1 cellular context compared by ENCODE assay signal in the genomic region with DNA sequence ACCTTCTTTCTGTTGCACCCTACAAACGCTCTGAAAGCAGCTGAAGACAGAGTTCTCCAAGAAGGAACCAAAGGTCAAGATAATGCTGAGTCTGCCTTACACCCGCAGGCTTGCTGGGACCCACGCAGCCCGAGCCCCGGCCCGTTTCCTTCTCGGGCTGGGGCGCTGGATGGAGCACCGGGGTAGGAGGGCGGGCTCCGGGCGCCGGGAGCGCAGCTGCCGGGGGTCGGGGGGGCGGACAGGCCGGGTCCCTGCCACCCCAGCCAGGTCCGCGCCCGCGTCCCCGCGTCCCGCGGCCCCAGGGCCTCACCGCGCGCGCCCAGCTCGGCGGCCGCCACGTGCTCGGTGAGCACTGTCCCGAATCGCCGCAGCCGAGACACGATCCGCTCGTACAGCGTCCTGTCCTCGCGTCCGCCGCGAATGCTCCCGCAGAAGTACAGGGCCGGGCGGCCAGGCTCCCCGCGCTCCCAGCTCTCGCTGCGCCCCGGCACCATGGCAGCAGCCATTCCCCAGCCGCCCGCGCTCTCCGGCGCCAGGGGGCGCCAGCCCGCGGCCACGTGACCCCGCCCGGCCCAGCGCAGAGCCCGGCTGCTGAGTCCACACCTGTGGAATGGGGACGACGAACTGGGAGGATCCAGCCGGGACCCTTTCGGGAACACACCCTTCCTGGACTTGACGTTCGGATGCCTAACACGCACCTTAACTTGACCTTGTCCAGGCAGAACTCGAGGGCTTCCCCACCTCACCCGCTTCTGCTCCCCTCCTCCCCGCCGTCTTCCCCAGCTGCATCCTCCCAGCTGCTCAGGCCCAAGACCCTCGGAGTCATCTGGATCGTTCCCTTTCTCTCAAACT.
A peak's percentile ranks its signal among the peaks of the same experiment; 100 is the strongest.
TF ChIP-seq lines count a peak whose summit lies in the region.

A gene with protein sequence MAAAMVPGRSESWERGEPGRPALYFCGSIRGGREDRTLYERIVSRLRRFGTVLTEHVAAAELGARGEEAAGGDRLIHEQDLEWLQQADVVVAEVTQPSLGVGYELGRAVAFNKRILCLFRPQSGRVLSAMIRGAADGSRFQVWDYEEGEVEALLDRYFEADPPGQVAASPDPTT (minus strand): TSS at position 531 of the 852 bp plus-strand sequence. CDS start 25 bp downstream, at position 506.

TF ChIP-seq in K562, 482 proteins besides CTCF, POLR2A, EP300 and RAD21 (continued from another document and continues in another):
- TF ChIP-seq, protein P1, sequence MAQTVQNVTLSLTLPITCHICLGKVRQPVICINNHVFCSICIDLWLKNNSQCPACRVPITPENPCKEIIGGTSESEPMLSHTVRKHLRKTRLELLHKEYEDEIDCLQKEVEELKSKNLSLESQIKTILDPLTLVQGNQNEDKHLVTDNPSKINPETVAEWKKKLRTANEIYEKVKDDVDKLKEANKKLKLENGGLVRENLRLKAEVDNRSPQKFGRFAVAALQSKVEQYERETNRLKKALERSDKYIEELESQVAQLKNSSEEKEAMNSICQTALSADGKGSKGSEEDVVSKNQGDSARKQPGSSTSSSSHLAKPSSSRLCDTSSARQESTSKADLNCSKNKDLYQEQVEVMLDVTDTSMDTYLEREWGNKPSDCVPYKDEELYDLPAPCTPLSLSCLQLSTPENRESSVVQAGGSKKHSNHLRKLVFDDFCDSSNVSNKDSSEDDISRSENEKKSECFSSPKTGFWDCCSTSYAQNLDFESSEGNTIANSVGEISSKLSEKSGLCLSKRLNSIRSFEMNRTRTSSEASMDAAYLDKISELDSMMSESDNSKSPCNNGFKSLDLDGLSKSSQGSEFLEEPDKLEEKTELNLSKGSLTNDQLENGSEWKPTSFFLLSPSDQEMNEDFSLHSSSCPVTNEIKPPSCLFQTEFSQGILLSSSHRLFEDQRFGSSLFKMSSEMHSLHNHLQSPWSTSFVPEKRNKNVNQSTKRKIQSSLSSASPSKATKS (CRISPR knock-in tag; IDR thresholded peaks at IDR 0.05): no peak
- TF ChIP-seq MEF2A (IDR thresholded peaks at IDR 0.05; ENCODE audit: control insufficient read depth, low read depth, low read length): no peak
- peak; percentile 85 for TF ChIP-seq TGIF2 (CRISPR knock-in tag; IDR thresholded peaks at IDR 0.05)
- TF ChIP-seq ESRRA (IDR thresholded peaks at IDR 0.05; ENCODE audit: borderline replicate concordance, low read depth): peak; percentile 65; the same call in 1 of the 2 replicates
- TF ChIP-seq RBBP5 (IDR thresholded peaks at IDR 0.05; ENCODE audit: borderline replicate concordance, insufficient read depth, low read length, poor library complexity, severe bottlenecking): peak; percentile 95
- TF ChIP-seq, protein P2, sequence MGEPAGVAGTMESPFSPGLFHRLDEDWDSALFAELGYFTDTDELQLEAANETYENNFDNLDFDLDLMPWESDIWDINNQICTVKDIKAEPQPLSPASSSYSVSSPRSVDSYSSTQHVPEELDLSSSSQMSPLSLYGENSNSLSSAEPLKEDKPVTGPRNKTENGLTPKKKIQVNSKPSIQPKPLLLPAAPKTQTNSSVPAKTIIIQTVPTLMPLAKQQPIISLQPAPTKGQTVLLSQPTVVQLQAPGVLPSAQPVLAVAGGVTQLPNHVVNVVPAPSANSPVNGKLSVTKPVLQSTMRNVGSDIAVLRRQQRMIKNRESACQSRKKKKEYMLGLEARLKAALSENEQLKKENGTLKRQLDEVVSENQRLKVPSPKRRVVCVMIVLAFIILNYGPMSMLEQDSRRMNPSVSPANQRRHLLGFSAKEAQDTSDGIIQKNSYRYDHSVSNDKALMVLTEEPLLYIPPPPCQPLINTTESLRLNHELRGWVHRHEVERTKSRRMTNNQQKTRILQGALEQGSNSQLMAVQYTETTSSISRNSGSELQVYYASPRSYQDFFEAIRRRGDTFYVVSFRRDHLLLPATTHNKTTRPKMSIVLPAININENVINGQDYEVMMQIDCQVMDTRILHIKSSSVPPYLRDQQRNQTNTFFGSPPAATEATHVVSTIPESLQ (CRISPR knock-in tag; IDR thresholded peaks at IDR 0.05): peak; percentile 50; the same call in 1 of the 2 replicates
- TF ChIP-seq DACH1 (IDR thresholded peaks at IDR 0.05; ENCODE audit: partially characterized antibody): no peak
- TF ChIP-seq MEF2D (tag; conservative IDR thresholded peaks at IDR 0.05; ENCODE audit: low read depth): no peak
- no peak for TF ChIP-seq ZC3H8 (IDR thresholded peaks at IDR 0.05)
- TF ChIP-seq PHF20 (IDR thresholded peaks at IDR 0.05; ENCODE audit: partially characterized antibody): peak; percentile 80
- no peak for TF ChIP-seq CAMTA2 (CRISPR knock-in tag; conservative IDR thresholded peaks at IDR 0.05)
- peak; percentile 55; the same call in 1 of the 2 replicates for TF ChIP-seq MAFK (IDR thresholded peaks at IDR 0.05; ENCODE audit: low read length)
- TF ChIP-seq ARID2 (IDR thresholded peaks at IDR 0.05): no peak
- TF ChIP-seq MTA3 (IDR thresholded peaks at IDR 0.05; ENCODE audit: borderline replicate concordance): no peak; the same call in 1 of the 2 replicates
- TF ChIP-seq CEBPB (tag; IDR thresholded peaks at IDR 0.05): no peak
- peak; percentile 69 for TF ChIP-seq SUPT5H (IDR thresholded peaks at IDR 0.05)
- TF ChIP-seq, protein P3, sequence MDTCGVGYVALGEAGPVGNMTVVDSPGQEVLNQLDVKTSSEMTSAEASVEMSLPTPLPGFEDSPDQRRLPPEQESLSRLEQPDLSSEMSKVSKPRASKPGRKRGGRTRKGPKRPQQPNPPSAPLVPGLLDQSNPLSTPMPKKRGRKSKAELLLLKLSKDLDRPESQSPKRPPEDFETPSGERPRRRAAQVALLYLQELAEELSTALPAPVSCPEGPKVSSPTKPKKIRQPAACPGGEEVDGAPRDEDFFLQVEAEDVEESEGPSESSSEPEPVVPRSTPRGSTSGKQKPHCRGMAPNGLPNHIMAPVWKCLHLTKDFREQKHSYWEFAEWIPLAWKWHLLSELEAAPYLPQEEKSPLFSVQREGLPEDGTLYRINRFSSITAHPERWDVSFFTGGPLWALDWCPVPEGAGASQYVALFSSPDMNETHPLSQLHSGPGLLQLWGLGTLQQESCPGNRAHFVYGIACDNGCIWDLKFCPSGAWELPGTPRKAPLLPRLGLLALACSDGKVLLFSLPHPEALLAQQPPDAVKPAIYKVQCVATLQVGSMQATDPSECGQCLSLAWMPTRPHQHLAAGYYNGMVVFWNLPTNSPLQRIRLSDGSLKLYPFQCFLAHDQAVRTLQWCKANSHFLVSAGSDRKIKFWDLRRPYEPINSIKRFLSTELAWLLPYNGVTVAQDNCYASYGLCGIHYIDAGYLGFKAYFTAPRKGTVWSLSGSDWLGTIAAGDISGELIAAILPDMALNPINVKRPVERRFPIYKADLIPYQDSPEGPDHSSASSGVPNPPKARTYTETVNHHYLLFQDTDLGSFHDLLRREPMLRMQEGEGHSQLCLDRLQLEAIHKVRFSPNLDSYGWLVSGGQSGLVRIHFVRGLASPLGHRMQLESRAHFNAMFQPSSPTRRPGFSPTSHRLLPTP (IDR thresholded peaks at IDR 0.05; ENCODE audit: borderline replicate concordance, extremely low read depth, insufficient read length): no peak
- TF ChIP-seq BMI1 (IDR thresholded peaks at IDR 0.05; ENCODE audit: low read length): no peak
- TF ChIP-seq, protein P4, sequence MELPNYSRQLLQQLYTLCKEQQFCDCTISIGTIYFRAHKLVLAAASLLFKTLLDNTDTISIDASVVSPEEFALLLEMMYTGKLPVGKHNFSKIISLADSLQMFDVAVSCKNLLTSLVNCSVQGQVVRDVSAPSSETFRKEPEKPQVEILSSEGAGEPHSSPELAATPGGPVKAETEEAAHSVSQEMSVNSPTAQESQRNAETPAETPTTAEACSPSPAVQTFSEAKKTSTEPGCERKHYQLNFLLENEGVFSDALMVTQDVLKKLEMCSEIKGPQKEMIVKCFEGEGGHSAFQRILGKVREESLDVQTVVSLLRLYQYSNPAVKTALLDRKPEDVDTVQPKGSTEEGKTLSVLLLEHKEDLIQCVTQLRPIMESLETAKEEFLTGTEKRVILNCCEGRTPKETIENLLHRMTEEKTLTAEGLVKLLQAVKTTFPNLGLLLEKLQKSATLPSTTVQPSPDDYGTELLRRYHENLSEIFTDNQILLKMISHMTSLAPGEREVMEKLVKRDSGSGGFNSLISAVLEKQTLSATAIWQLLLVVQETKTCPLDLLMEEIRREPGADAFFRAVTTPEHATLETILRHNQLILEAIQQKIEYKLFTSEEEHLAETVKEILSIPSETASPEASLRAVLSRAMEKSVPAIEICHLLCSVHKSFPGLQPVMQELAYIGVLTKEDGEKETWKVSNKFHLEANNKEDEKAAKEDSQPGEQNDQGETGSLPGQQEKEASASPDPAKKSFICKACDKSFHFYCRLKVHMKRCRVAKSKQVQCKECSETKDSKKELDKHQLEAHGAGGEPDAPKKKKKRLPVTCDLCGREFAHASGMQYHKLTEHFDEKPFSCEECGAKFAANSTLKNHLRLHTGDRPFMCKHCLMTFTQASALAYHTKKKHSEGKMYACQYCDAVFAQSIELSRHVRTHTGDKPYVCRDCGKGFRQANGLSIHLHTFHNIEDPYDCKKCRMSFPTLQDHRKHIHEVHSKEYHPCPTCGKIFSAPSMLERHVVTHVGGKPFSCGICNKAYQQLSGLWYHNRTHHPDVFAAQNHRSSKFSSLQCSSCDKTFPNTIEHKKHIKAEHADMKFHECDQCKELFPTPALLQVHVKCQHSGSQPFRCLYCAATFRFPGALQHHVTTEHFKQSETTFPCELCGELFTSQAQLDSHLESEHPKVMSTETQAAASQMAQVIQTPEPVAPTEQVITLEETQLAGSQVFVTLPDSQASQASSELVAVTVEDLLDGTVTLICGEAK (IDR thresholded peaks at IDR 0.05): peak; percentile 18; the same call in 1 of the 2 replicates
- TF ChIP-seq, protein P4 (CRISPR knock-in tag; IDR thresholded peaks at IDR 0.05): no peak
- TF ChIP-seq, protein P5, sequence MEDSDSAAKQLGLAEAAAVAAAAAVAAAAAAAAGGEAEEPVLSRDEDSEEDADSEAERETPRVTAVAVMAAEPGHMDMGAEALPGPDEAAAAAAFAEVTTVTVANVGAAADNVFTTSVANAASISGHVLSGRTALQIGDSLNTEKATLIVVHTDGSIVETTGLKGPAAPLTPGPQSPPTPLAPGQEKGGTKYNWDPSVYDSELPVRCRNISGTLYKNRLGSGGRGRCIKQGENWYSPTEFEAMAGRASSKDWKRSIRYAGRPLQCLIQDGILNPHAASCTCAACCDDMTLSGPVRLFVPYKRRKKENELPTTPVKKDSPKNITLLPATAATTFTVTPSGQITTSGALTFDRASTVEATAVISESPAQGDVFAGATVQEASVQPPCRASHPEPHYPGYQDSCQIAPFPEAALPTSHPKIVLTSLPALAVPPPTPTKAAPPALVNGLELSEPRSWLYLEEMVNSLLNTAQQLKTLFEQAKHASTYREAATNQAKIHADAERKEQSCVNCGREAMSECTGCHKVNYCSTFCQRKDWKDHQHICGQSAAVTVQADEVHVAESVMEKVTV (CRISPR knock-in tag; IDR thresholded peaks at IDR 0.05): peak; percentile 33; the same call in 1 of the 2 replicates
- TF ChIP-seq CHCHD3 (CRISPR knock-in tag; IDR thresholded peaks at IDR 0.05): peak; percentile 81; the same call in 1 of the 2 replicates
- TF ChIP-seq JUNB (CRISPR knock-in tag; conservative IDR thresholded peaks at IDR 0.05): no peak
- TF ChIP-seq ZNF551 (CRISPR knock-in tag; IDR thresholded peaks at IDR 0.05): no peak
- TF ChIP-seq HNRNPUL1 (IDR thresholded peaks at IDR 0.05; ENCODE audit: low read length): no peak
- TF ChIP-seq, protein P6, sequence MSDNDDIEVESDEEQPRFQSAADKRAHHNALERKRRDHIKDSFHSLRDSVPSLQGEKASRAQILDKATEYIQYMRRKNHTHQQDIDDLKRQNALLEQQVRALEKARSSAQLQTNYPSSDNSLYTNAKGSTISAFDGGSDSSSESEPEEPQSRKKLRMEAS (CRISPR knock-in tag; IDR thresholded peaks at IDR 0.05): peak; percentile 91
- TF ChIP-seq NFIC (IDR thresholded peaks at IDR 0.05): peak; percentile 30; the same call in 1 of the 2 replicates
- no peak for TF ChIP-seq BCOR (IDR thresholded peaks at IDR 0.05)
- no peak for TF ChIP-seq ZNF324 (CRISPR knock-in tag; IDR thresholded peaks at IDR 0.05)
- peak; percentile 91 for TF ChIP-seq FIP1L1 (IDR thresholded peaks at IDR 0.05; ENCODE audit: low read depth, low read length, poor library complexity, severe bottlenecking)
